25 cellular contexts compared by ENCODE assay signal in genomic region chr21:28298251-28298672, GRCh38.
DNase-seq lines count a peak whose midpoint lies in the region; ATAC-seq and TF ChIP-seq lines count a peak whose summit lies in the region.
"Had no signal": no experiment of that assay in that cellular context is flagged by ENCODE, and none has a peak within 500 bp of the region (broad histone marks: within the 10 kb centered on the region; RNA-seq: fewer than 3 reads in every experiment).

No MANE protein-coding gene starts in this region.

- CTCF ChIA-PET in IMR-90 (lab: Yijun Ruan, JAX), result interaction anchor here (0.7 to 1.4 kb wide), 2 partner anchors 11 to 700 kb away, joined by 3 read pairs; no protein-coding TSS in a partner anchor

- 0 out of 2 replicates have a peak overlapping the region, but pooled peaks have one; percentile 2 for H3K14ac ChIP-seq in IMR-90 (replicated peaks; ENCODE audit: low read depth, low read length)

- no peak overlapping the region for H3K4me3 ChIP-seq in IMR-90 (ENCODE audit: insufficient read depth, low read depth, low read length)
- H3K4me3 ChIP-seq in fibroblast of pulmonary artery (replicated peaks; ENCODE audit: low read depth, low read length), result no peak overlapping the region
- H3K4me3 ChIP-seq: gastrocnemius medialis, GM12878, neural progenitor cell had no signal

- TF ChIP-seq RAD21 in IMR-90 (IDR thresholded peaks at IDR 0.05; ENCODE audit: low read length), result no peak

- no peak overlapping the region for H3K9ac ChIP-seq in IMR-90 (ENCODE audit: low read depth, low read length)
- H3K9ac ChIP-seq: neural progenitor cell had no signal

- dilution Hi-C loops in IMR-90 (cut with HindIII; ENCODE audit: low sequenced_read_pairs, unreplicated experiment), result no loop called here

- TF ChIP-seq CTCF in IMR-90 (conservative IDR thresholded peaks at IDR 0.05; ENCODE audit: low read depth, low read length) (no peak), fibroblast of pulmonary artery (IDR thresholded peaks at IDR 0.05; ENCODE audit: low read length, missing control alignments) (no peak)

- no peak overlapping the region for H3K4me3 Mint-ChIP-seq in activated naive CD8-positive, alpha-beta T cell treated with anti-CD3 and anti-CD28 coated beads, Interleukin-2, amount 50 U/mL, for 24 hours
- H3K4me3 Mint-ChIP-seq: activated CD4-positive, alpha-beta T cell treated with anti-CD3 and anti-CD28 coated beads, Interleukin-2, amount 10 ng/mL, durations not matched to agents 24 days and 14 days; activated naive CD4-positive, alpha-beta T cell treated with anti-CD3 and anti-CD28 coated beads, Interleukin-2, amount 50 U/mL, for 24 hours; activated T-helper 1 cell treated with anti-CD3 and anti-CD28 coated beads, Interleukin-12 subunit alpha, Interleukin-12 subunit beta, Interleukin-2, Interleukin-4 antibody, amounts not matched to agents 30 ng/mL and 10 ng/mL and 1 ng/mL, durations not matched to agents 14 hours and 24 hours and 36 hours; B cell; brain; neural progenitor cell; stimulated activated effector memory CD8-positive, alpha-beta T cell treated with anti-CD3 and anti-CD28 coated beads, Interleukin-12 subunit alpha, Interleukin-12 subunit beta, amount 100 ng/mL, for 72 hours had no signal

- H3K79me1 ChIP-seq in IMR-90 (ENCODE audit: low read depth in 1 of 2, low read length in 2 of 2), result no peaks in the 10 kb centered on the region

- BruUV-seq in IMR-90 (replicated peaks; lab: Mats Ljungman, UMichigan), result no TSS peak

- peak overlapping the region; percentile 55; the same call in 1 of the 2 replicates for H2AK5ac ChIP-seq in IMR-90 (ENCODE audit: low read depth, low read length)

- peak overlapping the region; percentile 40; the same call in 1 of the 2 replicates for H3K27ac ChIP-seq in IMR-90 (ENCODE audit: insufficient read depth, low read length)
- H3K27ac ChIP-seq: gastrocnemius medialis, neural progenitor cell had no signal

- 0 out of 2 replicates have a peak overlapping the region, but pooled peaks have one; percentile 30 for H2BK120ac ChIP-seq in IMR-90 (ENCODE audit: low read depth, low read length)

- H3K4me1 Mint-ChIP-seq in activated naive CD8-positive, alpha-beta T cell treated with anti-CD3 and anti-CD28 coated beads, Interleukin-2, amount 50 U/mL, for 24 hours, result no peaks in the 10 kb centered on the region
- H3K4me1 Mint-ChIP-seq: activated CD4-positive, alpha-beta T cell treated with anti-CD3 and anti-CD28 coated beads, Interleukin-2, amount 10 ng/mL, durations not matched to agents 24 days and 14 days; activated naive CD4-positive, alpha-beta T cell treated with anti-CD3 and anti-CD28 coated beads, Interleukin-2, amount 50 U/mL, for 24 hours; B cell; brain; neural progenitor cell; stimulated activated effector memory CD8-positive, alpha-beta T cell treated with anti-CD3 and anti-CD28 coated beads, Interleukin-12 subunit alpha, Interleukin-12 subunit beta, amount 100 ng/mL, for 72 hours had no signal

- no peak for TF ChIP-seq POLR2A in IMR-90 (IDR thresholded peaks at IDR 0.05; ENCODE audit: low read depth, low read length)

- no peak overlapping the region for H2AK9ac ChIP-seq in IMR-90 (replicated peaks; ENCODE audit: low read depth, low read length, poor library complexity)

- peak; percentile 63 for DNase-seq in IMR-90
- DNase-seq in astrocyte of the hippocampus (ENCODE audit: low read depth, low spot score), result peak; percentile 21
- peak; percentile 41 for DNase-seq in fibroblast of pulmonary artery (ENCODE audit: low read depth)
- DNase-seq in activated naive CD8-positive, alpha-beta T cell treated with anti-CD3 and anti-CD28 coated beads, Interleukin-2, amount 50 U/mL, for 24 hours, result no peak
- DNase-seq in HuH-7 (ENCODE audit: low spot score), result no peak
- no peak for DNase-seq in activated CD4-positive, CD25-positive, alpha-beta regulatory T cell (lab: John Stamatoyannopoulos, UW)
- DNase-seq in DMS53 treated with DMSO at 0.1 percent for 48 hours (lab: John Stamatoyannopoulos, UW; ENCODE audit: unreplicated experiment), result no peak
- DNase-seq: activated CD4-positive, alpha-beta T cell treated with anti-CD3 and anti-CD28 coated beads, Interleukin-2, amount 10 ng/mL, durations not matched to agents 24 days and 14 days; cortex of kidney; DMS53; gastrocnemius medialis; hypothalamus; KBM-7; NCI-H187 treated with DMSO at 0.1 percent for 48 hours; SIG-M5; stimulated activated CD4-positive, alpha-beta T cell treated with anti-CD3 and anti-CD28 coated beads, Interleukin-2, amount 100 ng/mL, for 24 hours had no signal

- 0 out of 2 replicates have a peak overlapping the region, but pooled peaks have one; percentile 2 for H3K56ac ChIP-seq in IMR-90 (ENCODE audit: extremely low read depth, insufficient read depth, low read length)

- no peaks in the 10 kb centered on the region for H3K36me3 Mint-ChIP-seq in activated naive CD8-positive, alpha-beta T cell treated with anti-CD3 and anti-CD28 coated beads, Interleukin-2, amount 50 U/mL, for 24 hours (ENCODE audit: low read depth)
- H3K36me3 Mint-ChIP-seq: activated naive CD4-positive, alpha-beta T cell treated with anti-CD3 and anti-CD28 coated beads, Interleukin-2, amount 50 U/mL, for 24 hours; brain; neural progenitor cell; stimulated activated effector memory CD8-positive, alpha-beta T cell treated with anti-CD3 and anti-CD28 coated beads, Interleukin-12 subunit alpha, Interleukin-12 subunit beta, amount 100 ng/mL, for 72 hours had no signal

- H3K9me3 ChIP-seq in IMR-90 (ENCODE audit: control insufficient read depth, insufficient read depth, low read length), result peaks cover 3% of the 10 kb centered on the region; the same call in 1 of the 2 replicates
- H3K9me3 ChIP-seq: gastrocnemius medialis had no signal

- H4K91ac ChIP-seq in IMR-90 (ENCODE audit: insufficient read depth, low read depth, low read length), result no peak overlapping the region

- POLR2A ChIA-PET in IMR-90 (lab: Charles Lee; ENCODE audit: unreplicated experiment), result no interaction called here

- intact Hi-C loops in IMR-90 (cut with micrococcal nuclease), result no loop called here

- ATAC-seq in IMR-90 (ENCODE audit: low read depth), result peak; percentile 48
- no peak for ATAC-seq in activated naive CD8-positive, alpha-beta T cell treated with anti-CD3 and anti-CD28 coated beads, Interleukin-2, amount 50 U/mL, for 24 hours
- ATAC-seq: gastrocnemius medialis; GM12878; HCT116; stimulated activated effector memory CD8-positive, alpha-beta T cell treated with anti-CD3 and anti-CD28 coated beads, Interleukin-12 subunit alpha, Interleukin-12 subunit beta, amount 100 ng/mL, for 72 hours had no signal

- peak overlapping the region; percentile 35; the same call in 1 of the 2 replicates for H4K5ac ChIP-seq in IMR-90 (ENCODE audit: low read depth, low read length)

- H2BK20ac ChIP-seq in IMR-90 (ENCODE audit: low read depth, low read length), result peak overlapping the region; percentile 50

- H3K9me1 ChIP-seq in IMR-90 (ENCODE audit: insufficient read depth, low read length), result no peaks in the 10 kb centered on the region

- H3K36me3 ChIP-seq in IMR-90 (ENCODE audit: control insufficient read depth, insufficient read depth, low read length), result no peaks in the 10 kb centered on the region
- H3K36me3 ChIP-seq: gastrocnemius medialis, neural progenitor cell had no signal

- no peaks in the 10 kb centered on the region for H3K27me3 Mint-ChIP-seq in activated naive CD8-positive, alpha-beta T cell treated with anti-CD3 and anti-CD28 coated beads, Interleukin-2, amount 50 U/mL, for 24 hours
- H3K27me3 Mint-ChIP-seq: activated CD4-positive, alpha-beta T cell treated with anti-CD3 and anti-CD28 coated beads, Interleukin-2, amount 10 ng/mL, durations not matched to agents 24 days and 14 days; B cell; brain; progenitor cell of endocrine pancreas had no signal

- no peaks in the 10 kb centered on the region for H3K9me3 Mint-ChIP-seq in activated naive CD8-positive, alpha-beta T cell treated with anti-CD3 and anti-CD28 coated beads, Interleukin-2, amount 50 U/mL, for 24 hours
- H3K9me3 Mint-ChIP-seq: activated CD4-positive, alpha-beta T cell treated with anti-CD3 and anti-CD28 coated beads, Interleukin-2, amount 10 ng/mL, durations not matched to agents 24 days and 14 days; activated naive CD4-positive, alpha-beta T cell treated with anti-CD3 and anti-CD28 coated beads, Interleukin-2, amount 50 U/mL, for 24 hours; activated T-helper 1 cell treated with anti-CD3 and anti-CD28 coated beads, Interleukin-12 subunit alpha, Interleukin-12 subunit beta, Interleukin-2, Interleukin-4 antibody, amounts not matched to agents 30 ng/mL and 10 ng/mL and 1 ng/mL, durations not matched to agents 14 hours and 24 hours and 36 hours; stimulated activated effector memory CD8-positive, alpha-beta T cell treated with anti-CD3 and anti-CD28 coated beads, Interleukin-12 subunit alpha, Interleukin-12 subunit beta, amount 100 ng/mL, for 72 hours had no signal

- H3K27ac Mint-ChIP-seq in activated naive CD8-positive, alpha-beta T cell treated with anti-CD3 and anti-CD28 coated beads, Interleukin-2, amount 50 U/mL, for 24 hours, result no peak overlapping the region
- H3K27ac Mint-ChIP-seq: activated CD4-positive, alpha-beta T cell treated with anti-CD3 and anti-CD28 coated beads, Interleukin-2, amount 10 ng/mL, durations not matched to agents 24 days and 14 days; activated naive CD4-positive, alpha-beta T cell treated with anti-CD3 and anti-CD28 coated beads, Interleukin-2, amount 50 U/mL, for 24 hours; activated T-helper 1 cell treated with anti-CD3 and anti-CD28 coated beads, Interleukin-12 subunit alpha, Interleukin-12 subunit beta, Interleukin-2, Interleukin-4 antibody, amounts not matched to agents 30 ng/mL and 10 ng/mL and 1 ng/mL, durations not matched to agents 14 hours and 24 hours and 36 hours; B cell; brain; neural progenitor cell; progenitor cell of endocrine pancreas; stimulated activated effector memory CD8-positive, alpha-beta T cell treated with anti-CD3 and anti-CD28 coated beads, Interleukin-12 subunit alpha, Interleukin-12 subunit beta, amount 100 ng/mL, for 72 hours had no signal

- H3K4me2 ChIP-seq in IMR-90 (ENCODE audit: low read depth, low read length), result no peak overlapping the region
- H3K4me2 ChIP-seq: neural progenitor cell had no signal

- H3K4ac ChIP-seq in IMR-90 (ENCODE audit: low read depth, low read length), result no peak overlapping the region

- peaks cover 3% of the 10 kb centered on the region; the same call in 1 of the 2 replicates for H3K4me1 ChIP-seq in IMR-90 (ENCODE audit: control insufficient read depth, insufficient read depth, low read length)
- H3K4me1 ChIP-seq: gastrocnemius medialis, neural progenitor cell had no signal

- H2BK5ac ChIP-seq in IMR-90 (ENCODE audit: low read depth, low read length, poor library complexity, severe bottlenecking), result no peak overlapping the region

- in situ Hi-C loops in IMR-90 (cut with MboI; ENCODE audit: low sequenced_read_pairs), result no loop called here

- no peaks in the 10 kb centered on the region for H4K20me1 ChIP-seq in IMR-90 (ENCODE audit: insufficient read depth, low read length)

- peak overlapping the region; percentile 8 to 47; a peak in 2 of 4 replicates for H4K8ac ChIP-seq in IMR-90 (ENCODE audit: low read depth in 2 of 2, low read length in 2 of 2)

- no peaks in the 10 kb centered on the region for H3K27me3 ChIP-seq in IMR-90 (ENCODE audit: control insufficient read depth, insufficient read depth, low read length)
- H3K27me3 ChIP-seq: gastrocnemius medialis, neural progenitor cell had no signal

- no peak overlapping the region for H2AFZ ChIP-seq in IMR-90 (replicated peaks; ENCODE audit: low read length, poor library complexity)
- H2AFZ ChIP-seq: neural progenitor cell had no signal

- H3K23ac ChIP-seq in IMR-90 (ENCODE audit: low read depth, low read length), result 0 out of 2 replicates have a peak overlapping the region, but pooled peaks have one; percentile 36

- H2BK15ac ChIP-seq in IMR-90 (ENCODE audit: low read depth, low read length), result peak overlapping the region; percentile 16; the same call in 1 of the 3 replicates

- peak overlapping the region; percentile 57; the same call in 1 of the 2 replicates for H3K18ac ChIP-seq in IMR-90 (ENCODE audit: low read depth, low read length)

Comparison
In these comparisons a context has a peak if more than half of its experiments do, and no peak if none do; other contexts are left out.
1. DNase-seq: peak in IMR-90 (single experiment), astrocyte of the hippocampus (single experiment) and fibroblast of pulmonary artery (single experiment); none in activated naive CD8-positive, alpha-beta T cell treated with anti-CD3 and anti-CD28 coated beads, Interleukin-2, amount 50 U/mL, for 24 hours (single experiment), HuH-7 (single experiment), activated CD4-positive, CD25-positive, alpha-beta regulatory T cell (0 of 4) and DMS53 treated with DMSO at 0.1 percent for 48 hours (single experiment).